Comparison of ENCODE assay signal across 12 cellular contexts in the genomic region with DNA sequence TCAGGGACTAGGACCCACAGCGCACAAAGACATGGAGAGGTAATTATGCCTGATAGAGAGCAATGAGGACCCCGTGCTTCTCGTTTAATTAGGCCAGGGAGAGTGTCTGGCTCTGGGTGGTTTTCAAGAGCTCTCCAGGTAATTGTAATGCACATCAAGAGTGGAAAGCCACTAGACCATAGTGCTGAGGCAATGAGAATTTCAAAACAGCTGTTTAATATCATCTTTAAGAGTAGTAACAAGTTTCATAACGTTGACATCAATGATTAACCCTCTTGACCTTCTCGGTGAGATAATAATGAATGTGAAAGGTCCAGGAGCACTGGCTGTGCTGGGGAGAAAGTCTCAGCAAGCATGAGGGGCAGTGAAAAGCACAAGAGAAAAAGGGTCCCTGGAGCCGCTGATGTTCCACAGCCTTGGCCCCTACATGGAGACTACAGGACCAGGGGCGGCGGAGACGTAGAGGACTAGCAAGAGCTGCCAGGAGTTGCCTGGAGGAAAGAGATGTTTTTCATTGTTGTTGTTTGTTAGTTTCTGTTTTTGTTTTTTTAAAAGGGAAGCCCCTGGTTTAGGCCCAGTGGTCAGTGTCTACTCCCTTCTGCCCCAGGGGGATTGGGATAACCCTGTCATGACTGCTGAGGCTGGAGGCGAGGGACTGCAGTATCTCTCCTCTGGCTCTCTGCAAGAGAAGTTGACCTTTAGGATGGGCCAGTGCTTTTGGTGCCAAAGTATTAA. TPM values are rescaled to one million over a fixed set of nuclear protein-coding genes. Genes with fewer than 3 reads are reported as not detected.
DNase-seq lines count a peak whose midpoint lies in the region; ATAC-seq and TF ChIP-seq lines count a peak whose summit lies in the region.
"Had no signal": no experiment of that assay in that cellular context is flagged by ENCODE, and none has a peak within 500 bp of the region (broad histone marks: within the 10 kb centered on the region; RNA-seq: fewer than 3 reads in every experiment).

No MANE protein-coding gene starts in this region.

- peak overlapping the region; percentile 75 for H3K27ac ChIP-seq in left ventricle myocardium inferior (replicated peaks)
- no peak overlapping the region for H3K27ac ChIP-seq in breast epithelium

- CTCF ChIA-PET in GM10248 (lab: Yijun Ruan, JAX) = interaction anchor here (1.2 kb wide), 2 partner anchors 8 to 10 kb away, joined by 3 to 6 read pairs; no protein-coding TSS in a partner anchor

- H3K4me3 ChIP-seq in left ventricle myocardium inferior = no peak overlapping the region
- H3K4me3 ChIP-seq in breast epithelium = no peak overlapping the region

- POLR2A ChIA-PET in GM10248 (lab: Yijun Ruan, JAX) = no interaction called here

- no peak for TF ChIP-seq POLR2A in breast epithelium (IDR thresholded peaks at IDR 0.05)

- peak; percentile 26 for DNase-seq in GM10248 (ENCODE audit: extremely low spot score)
- DNase-seq in NCI-H1105 treated with DMSO at 0.1 percent for 48 hours (lab: John Stamatoyannopoulos, UW) = peak; percentile 85
- DNase-seq in left ventricle myocardium inferior = no peak
- DNase-seq in NCI-H526 (lab: John Stamatoyannopoulos, UW) = no peak
- no peak for DNase-seq in breast epithelium (ENCODE audit: low spot score in 2 of 2)
- DNase-seq: activated CD8-positive, alpha-beta T cell treated with anti-CD3 and anti-CD28 coated beads, Interleukin-2, amount 10 ng/mL, durations not matched to agents 7 days and 5 days; activated naive CD4-positive, alpha-beta T cell treated with anti-CD3 and anti-CD28 coated beads, Interleukin-2, amount 50 U/mL, for 16 hours had no signal

- no peaks in the 10 kb centered on the region for H3K9me3 ChIP-seq in left ventricle myocardium inferior (replicated peaks)
- no peaks in the 10 kb centered on the region for H3K9me3 ChIP-seq in breast epithelium

- TF ChIP-seq CTCF in GM10248 (IDR thresholded peaks at IDR 0.05; ENCODE audit: control extremely low read depth, extremely low read depth, low read depth, missing control alignments) = no peak
- no peak for TF ChIP-seq CTCF in left ventricle myocardium inferior (IDR thresholded peaks at IDR 0.05; ENCODE audit: borderline replicate concordance)
- no peak for TF ChIP-seq CTCF in breast epithelium (IDR thresholded peaks at IDR 0.05)

- H3K27me3 ChIP-seq in left ventricle myocardium inferior (ENCODE audit: low read depth) (no peaks in the 10 kb centered on the region), breast epithelium (peaks cover 0 to 29% of the 10 kb centered on the region in 2 donors)

- H3K4me1 ChIP-seq in left ventricle myocardium inferior (peaks cover 19% of the 10 kb centered on the region), breast epithelium (no peaks in the 10 kb centered on the region)

- ATAC-seq in GM21423 (IDR thresholded peaks at IDR 0.05; ENCODE audit: unreplicated experiment) (peak; percentile 51), HG02884 (IDR thresholded peaks at IDR 0.05; ENCODE audit: unreplicated experiment) (no peak), GM21723 (IDR thresholded peaks at IDR 0.05; ENCODE audit: unreplicated experiment) (no peak)
- ATAC-seq: activated CD8-positive, alpha-beta T cell treated with anti-CD3 and anti-CD28 coated beads, Interleukin-2, amount 10 ng/mL, durations not matched to agents 7 days and 5 days; HCT116; Panc1 had no signal

- H3K36me3 ChIP-seq in left ventricle myocardium inferior (no peaks in the 10 kb centered on the region), breast epithelium (no peaks in the 10 kb centered on the region)

- intact Hi-C loops in left ventricle myocardium inferior (cut with micrococcal nuclease) (no loop called here), breast epithelium (cut with DNase I; ENCODE audit: low total_unique reads) (no loop called here)

RNA-seq across cellular contexts. Expression of gene CXCR3, which starts 14.8 kb away (rescaled TPM):
- total RNA-seq in left ventricle myocardium inferior (not detected), breast epithelium (not detected)

RNA-seq across cellular contexts. Expression of gene GCNA, which starts 54.9 kb away (rescaled TPM):
- total RNA-seq in left ventricle myocardium inferior (1.4 TPM), breast epithelium (1 to 10 TPM; 2.3 to 3.0 (median 2.6) TPM)

Comparison
In these comparisons a context has a peak if more than half of its experiments do, and no peak if none do; other contexts are left out.
1. DNase-seq: peak in GM10248 (single experiment) and NCI-H1105 treated with DMSO at 0.1 percent for 48 hours (single experiment); none in left ventricle myocardium inferior (single experiment), NCI-H526 (0 of 2) and breast epithelium (0 of 2).